9 cellular contexts compared by ENCODE assay signal in the genomic region with DNA sequence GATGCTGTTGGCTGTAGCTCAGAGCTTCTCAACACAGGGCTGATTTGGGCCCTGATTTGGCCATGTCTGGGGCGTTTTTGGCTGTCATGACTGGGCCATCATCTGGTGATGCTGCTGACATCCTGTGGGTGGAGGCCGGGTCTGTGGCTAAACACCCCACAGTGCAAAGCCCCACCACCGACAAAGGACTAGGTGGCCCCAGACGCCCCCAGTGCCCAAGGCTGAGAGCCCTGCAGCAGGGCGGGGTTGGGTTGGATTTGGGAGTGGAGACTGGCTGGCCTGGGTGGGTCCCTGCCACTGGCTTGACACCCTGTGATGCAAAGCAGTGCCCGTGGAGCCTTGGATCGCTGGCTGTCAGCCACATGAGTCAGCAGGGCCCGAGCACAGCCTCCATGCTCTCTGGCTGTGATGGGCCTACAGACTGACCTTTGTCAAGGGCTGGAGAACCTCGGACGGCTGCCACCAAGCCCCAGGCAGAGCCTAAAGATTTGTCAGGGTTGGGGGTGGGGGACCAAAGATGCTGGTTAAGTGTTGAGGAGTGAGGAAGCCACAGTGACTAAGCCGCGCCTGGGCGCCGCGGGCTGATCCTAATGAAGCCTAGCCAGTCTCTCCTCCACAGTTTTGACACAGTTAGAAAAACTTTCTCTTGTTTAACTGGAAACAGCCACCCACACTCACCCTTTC. TPM values are rescaled to one million over a fixed set of nuclear protein-coding genes. Genes with fewer than 3 reads are reported as not detected.
DNase-seq lines count a peak whose midpoint lies in the region; ATAC-seq, FAIRE-seq and TF ChIP-seq lines count a peak whose summit lies in the region.
"Had no signal": no experiment of that assay in that cellular context is flagged by ENCODE, and none has a peak within 500 bp of the region (broad histone marks: within the 10 kb centered on the region; RNA-seq: fewer than 3 reads in every experiment).

No MANE protein-coding gene starts in this region.

- intact Hi-C loops in pancreas (cut with DNase I): no loop called here

- 64 to 72% methylated on average over 15 of the region's 15 CpGs for WGBS in pancreas, 2 donors

- H3K27ac ChIP-seq in RWPE2 (ENCODE audit: poor library complexity, severe bottlenecking) (no peak overlapping the region), pancreas (no peak overlapping the region)

- H3K9me3 ChIP-seq in RWPE2 (ENCODE audit: severe bottlenecking): no peaks in the 10 kb centered on the region
- H3K9me3 ChIP-seq in pancreas: no peaks in the 10 kb centered on the region

- DNase-seq in Ammon's horn (ENCODE audit: low spot score) (peak; percentile 10), RWPE2 (ENCODE audit: low spot score) (no peak), glomerular visceral epithelial cell (ENCODE audit: extremely low spot score) (peak; percentile 86), pancreas (peak in 5 of 6 donors; percentile 26 to 54 (median 48))
- no peak for DNase-seq in activated T-cell treated with anti-CD3 and anti-CD28 coated beads, Interleukin-2, amount 50 U/mL, for 48 hours
- no peak for DNase-seq in activated T-cell treated with anti-CD3 and anti-CD28 coated beads, Interleukin-2, amount 50 U/mL, for 1 hour
- DNase-seq in activated naive CD4-positive, alpha-beta T cell treated with Interleukin-2 at 50 U/mL for 16 hours: no peak
- DNase-seq: DMS153 had no signal

- TF ChIP-seq CTCF in RWPE2 (IDR thresholded peaks at IDR 0.05; ENCODE audit: poor library complexity, severe bottlenecking) (no peak), pancreas (IDR thresholded peaks at IDR 0.05) (no peak)

- no peak for FAIRE-seq in pancreas (lab: Jason Lieb, UNC)

- H3K4me3 ChIP-seq in RWPE2 (ENCODE audit: severe bottlenecking): no peak overlapping the region
- H3K4me3 ChIP-seq in pancreas: no peak overlapping the region

- H3K36me3 ChIP-seq in RWPE2 (ENCODE audit: low read depth) (no peaks in the 10 kb centered on the region), pancreas (no peaks in the 10 kb centered on the region)

- peak; percentile 66; the same call in 2 of the 3 replicates for ATAC-seq in RWPE2 (ENCODE audit: low read depth)
- ATAC-seq in pancreas: peak in 3 of 4 donors; percentile 63 to 69 (median 69)
- ATAC-seq in GM18873 (IDR thresholded peaks at IDR 0.05; ENCODE audit: low FRiP score, unreplicated experiment): no peak

- H3K4me1 ChIP-seq in RWPE2 (ENCODE audit: insufficient read depth, poor library complexity, severe bottlenecking): no peaks in the 10 kb centered on the region
- H3K4me1 ChIP-seq in pancreas: peaks cover 0 to 4% (median 0%) of the 10 kb centered on the region in 3 donors

- H3K27me3 ChIP-seq in RWPE2 (ENCODE audit: insufficient read depth, poor library complexity, severe bottlenecking) (no peaks in the 10 kb centered on the region), pancreas (no peaks in the 10 kb centered on the region)

RNA-seq across cellular contexts. Expression of gene CYTL1, which starts 28.3 kb away (rescaled TPM):
- under 1 TPM; 0.19 to 0.70 (median 0.46) TPM for total RNA-seq in pancreas
- polyA plus RNA-seq in pancreas: under 1 TPM; 0.23 to 0.35 TPM

Comparison
In these comparisons a context has a peak if more than half of its experiments do, and no peak if none do; other contexts are left out.
1. DNase-seq: peak in Ammon's horn (single experiment), glomerular visceral epithelial cell (single experiment) and pancreas (5 of 6); none in RWPE2 (single experiment), activated T-cell treated with anti-CD3 and anti-CD28 coated beads, Interleukin-2, amount 50 U/mL, for 48 hours (0 of 2), activated T-cell treated with anti-CD3 and anti-CD28 coated beads, Interleukin-2, amount 50 U/mL, for 1 hour (single experiment) and activated naive CD4-positive, alpha-beta T cell treated with Interleukin-2 at 50 U/mL for 16 hours (single experiment).